Comparison of ENCODE assay signal across 1 cellular context in the genomic region with DNA sequence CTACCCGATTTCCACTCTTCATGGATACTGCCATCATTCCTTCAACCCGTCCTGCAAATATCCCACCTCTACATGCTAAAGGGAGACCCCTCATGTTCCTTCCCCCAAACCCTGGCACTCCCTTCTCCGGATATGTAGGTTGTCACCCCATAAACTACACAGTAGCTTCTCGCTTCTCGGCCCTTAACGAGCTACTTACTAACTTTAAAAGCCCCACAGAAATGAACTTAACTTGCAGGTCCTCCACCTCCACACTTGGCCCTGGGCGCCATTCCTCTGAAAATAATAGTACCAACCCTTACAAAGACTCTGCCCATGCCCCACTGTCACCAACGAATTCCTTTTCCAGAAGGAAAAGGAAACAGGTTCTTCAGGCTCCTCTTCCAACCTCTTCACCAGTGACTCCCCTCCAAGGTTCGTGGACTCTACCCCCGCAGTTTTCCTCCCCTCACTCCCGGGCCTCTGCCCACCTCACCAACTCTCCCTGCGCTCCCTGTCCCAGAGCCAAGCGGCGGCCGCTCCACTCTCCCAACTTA.
TF ChIP-seq lines count a peak whose summit lies in the region.

No MANE protein-coding gene starts in this region.

TF ChIP-seq in endothelial cell of umbilical vein, 7 proteins besides CTCF, POLR2A, EP300 and RAD21 (continued from another document):
- no peak for TF ChIP-seq FOS (IDR thresholded peaks at IDR 0.05; ENCODE audit: borderline replicate concordance, insufficient read depth, low read length)
